ENCODE assay signal across 27 cellular contexts in genomic region chr3:79154861-79155260, GRCh38.
DNase-seq lines count a peak whose midpoint lies in the region; ATAC-seq, FAIRE-seq and TF ChIP-seq lines count a peak whose summit lies in the region.
"Had no signal": no experiment of that assay in that cellular context is flagged by ENCODE, and none has a peak within 500 bp of the region (broad histone marks: within the 10 kb centered on the region; RNA-seq: fewer than 3 reads in every experiment).

No MANE protein-coding gene starts in this region.

- no peak for ATAC-seq in GM21528 (IDR thresholded peaks at IDR 0.05; ENCODE audit: low FRiP score, unreplicated experiment)
- ATAC-seq: CD8-positive, alpha-beta T cell; GM12878; Right ventricle myocardium inferior had no signal

- TF ChIP-seq POLR2A in GM12891 (IDR thresholded peaks at IDR 0.05; ENCODE audit: low read depth, low read length) = no peak

- H3K9ac ChIP-seq in neuronal stem cell (ENCODE audit: low read depth, low read length, poor library complexity) = no peak overlapping the region

- no peak overlapping the region for H2BK120ac ChIP-seq in neuronal stem cell (ENCODE audit: low read depth, low read length)

- H3K4me3 ChIP-seq in neuronal stem cell (ENCODE audit: low read length in 2 of 2) = no peak overlapping the region
- H3K4me3 ChIP-seq: ascending aorta, dorsolateral prefrontal cortex, GM12878, skin epidermis, transverse colon had no signal

- no peak overlapping the region for H3K4ac ChIP-seq in neuronal stem cell (ENCODE audit: low read length)

- H3K4me2 ChIP-seq in neuronal stem cell (ENCODE audit: insufficient read depth, low read length, poor library complexity, severe bottlenecking) = peak overlapping the region; percentile 15

- H3K4me1 ChIP-seq in neuronal stem cell (ENCODE audit: control insufficient read depth in 2 of 2, insufficient read depth in 1 of 2, low read depth in 1 of 2, low read length in 2 of 2) = peaks cover 5 to 16% of the 10 kb centered on the region in 2 donors
- H3K4me1 ChIP-seq: ascending aorta, transverse colon had no signal

- H2AK5ac ChIP-seq in neuronal stem cell (ENCODE audit: low read depth, low read length) = no peak overlapping the region

- FAIRE-seq in GM12891 (lab: Jason Lieb, UNC) = no peak
- FAIRE-seq: GM12878 had no signal

- no peak overlapping the region for H2BK15ac ChIP-seq in neuronal stem cell (ENCODE audit: low read length)

- H4K8ac ChIP-seq in neuronal stem cell (ENCODE audit: low read depth, low read length) = no peak overlapping the region

- H3K23ac ChIP-seq in neuronal stem cell (ENCODE audit: low read depth, low read length, poor library complexity) = no peak overlapping the region

- no peak overlapping the region for H3K27ac ChIP-seq in neuronal stem cell (replicated peaks; ENCODE audit: low read length)
- H3K27ac ChIP-seq: ascending aorta, dorsolateral prefrontal cortex, skin epidermis, transverse colon had no signal

- no peak overlapping the region for H2AFZ ChIP-seq in neuronal stem cell (ENCODE audit: low read length)

- no peaks in the 10 kb centered on the region for H3K27me3 ChIP-seq in neuronal stem cell (ENCODE audit: control insufficient read depth in 3 of 3, insufficient read depth in 3 of 3, low read depth in 1 of 3, low read length in 3 of 3)
- H3K27me3 ChIP-seq: ascending aorta, dorsolateral prefrontal cortex, transverse colon had no signal

- H3K18ac ChIP-seq in neuronal stem cell (ENCODE audit: low read length) = no peak overlapping the region

- no peaks in the 10 kb centered on the region for H3K79me1 ChIP-seq in neuronal stem cell (ENCODE audit: low read depth, low read length)

- no peaks in the 10 kb centered on the region for H3K36me3 ChIP-seq in neuronal stem cell (replicated peaks in 1 of 2; ENCODE audit: control insufficient read depth in 2 of 2, insufficient read depth in 2 of 2, low read length in 2 of 2)
- H3K36me3 ChIP-seq: ascending aorta, transverse colon had no signal

- no peak overlapping the region for H2BK5ac ChIP-seq in neuronal stem cell (ENCODE audit: low read length)

- no CpG with 5 or more reads among the region's 2 CpGs for WGBS in neuronal stem cell (ENCODE audit: extremely low coverage in 2 of 2, insufficient read length in 2 of 2, insufficient replicate concordance in 1 of 2), 2 donors

- no peak overlapping the region for H3K14ac ChIP-seq in neuronal stem cell (ENCODE audit: low read length)

- no peak overlapping the region for H2BK12ac ChIP-seq in neuronal stem cell (ENCODE audit: low read length)

- H4K91ac ChIP-seq in neuronal stem cell (ENCODE audit: low read depth, low read length, poor library complexity) = no peak overlapping the region

- peaks cover 0 to 4% of the 10 kb centered on the region in 2 donors for H3K9me3 ChIP-seq in neuronal stem cell (replicated peaks in 1 of 2; ENCODE audit: control insufficient read depth in 2 of 2, insufficient read depth in 1 of 2, low read depth in 1 of 2, low read length in 2 of 2)
- H3K9me3 ChIP-seq: ascending aorta, transverse colon had no signal

- peak; percentile 20 for DNase-seq in NCI-H510A treated with DMSO at 0.1 percent for 48 hours (lab: John Stamatoyannopoulos, UW)
- DNase-seq in NCI-H510A (lab: John Stamatoyannopoulos, UW) = no peak
- DNase-seq in NCI-H128 (lab: John Stamatoyannopoulos, UW; ENCODE audit: unreplicated experiment) = peak; percentile 45
- DNase-seq in NCI-H69 (lab: John Stamatoyannopoulos, UW) = peak; percentile 77
- peak; percentile 40 for DNase-seq in neuronal stem cell (ENCODE audit: low spot score)
- no peak for DNase-seq in GM12891 (ENCODE audit: insufficient read length, low spot score)
- no peak for DNase-seq in NCI-H1105 (lab: John Stamatoyannopoulos, UW)
- DNase-seq: activated CD4-positive, alpha-beta T cell treated with anti-CD3 and anti-CD28 coated beads, Interleukin-2, amount 50 U/mL, for 4 hours; activated CD4-positive, CD25-positive, alpha-beta regulatory T cell; activated CD8-positive, alpha-beta memory T cell treated with anti-CD3 and anti-CD28 coated beads, Interleukin-2, amount 50 U/mL, for 48 hours; AML-193; CD8-positive, alpha-beta T cell; central memory CD4-positive, alpha-beta T cell; DND-41; dorsolateral prefrontal cortex; H7; mammary epithelial cell; NCI-H2029 treated with DMSO at 0.1 percent for 48 hours; NCI-H748 treated with DMSO at 0.1 percent for 48 hours; occipital lobe; OCI-M1; transverse colon had no signal

TF ChIP-seq in GM12891, 5 proteins besides CTCF, POLR2A, EP300 and RAD21:
- no peak for TF ChIP-seq TAF1 (IDR thresholded peaks at IDR 0.05; ENCODE audit: low read depth, low read length)
- TF ChIP-seq POU2F2 (IDR thresholded peaks at IDR 0.05; ENCODE audit: low read depth, low read length) = no peak
- no peak for TF ChIP-seq PAX5 (IDR thresholded peaks at IDR 0.05; ENCODE audit: insufficient read depth, low read length, severe bottlenecking)
- no peak for TF ChIP-seq POLR2AphosphoS5 (IDR thresholded peaks at IDR 0.05; ENCODE audit: low read depth, low read length)
- TF ChIP-seq SPI1 (IDR thresholded peaks at IDR 0.05; ENCODE audit: low read depth, low read length) = no peak

Comparison
In these comparisons a context has a peak if more than half of its experiments do, and no peak if none do; other contexts are left out.
1. DNase-seq: peak in NCI-H510A treated with DMSO at 0.1 percent for 48 hours (single experiment), NCI-H128 (single experiment), NCI-H69 (single experiment) and neuronal stem cell (single experiment); none in NCI-H510A (single experiment), GM12891 (single experiment) and NCI-H1105 (single experiment).